ENCODE assay signal across 8 cellular contexts in the genomic region with DNA sequence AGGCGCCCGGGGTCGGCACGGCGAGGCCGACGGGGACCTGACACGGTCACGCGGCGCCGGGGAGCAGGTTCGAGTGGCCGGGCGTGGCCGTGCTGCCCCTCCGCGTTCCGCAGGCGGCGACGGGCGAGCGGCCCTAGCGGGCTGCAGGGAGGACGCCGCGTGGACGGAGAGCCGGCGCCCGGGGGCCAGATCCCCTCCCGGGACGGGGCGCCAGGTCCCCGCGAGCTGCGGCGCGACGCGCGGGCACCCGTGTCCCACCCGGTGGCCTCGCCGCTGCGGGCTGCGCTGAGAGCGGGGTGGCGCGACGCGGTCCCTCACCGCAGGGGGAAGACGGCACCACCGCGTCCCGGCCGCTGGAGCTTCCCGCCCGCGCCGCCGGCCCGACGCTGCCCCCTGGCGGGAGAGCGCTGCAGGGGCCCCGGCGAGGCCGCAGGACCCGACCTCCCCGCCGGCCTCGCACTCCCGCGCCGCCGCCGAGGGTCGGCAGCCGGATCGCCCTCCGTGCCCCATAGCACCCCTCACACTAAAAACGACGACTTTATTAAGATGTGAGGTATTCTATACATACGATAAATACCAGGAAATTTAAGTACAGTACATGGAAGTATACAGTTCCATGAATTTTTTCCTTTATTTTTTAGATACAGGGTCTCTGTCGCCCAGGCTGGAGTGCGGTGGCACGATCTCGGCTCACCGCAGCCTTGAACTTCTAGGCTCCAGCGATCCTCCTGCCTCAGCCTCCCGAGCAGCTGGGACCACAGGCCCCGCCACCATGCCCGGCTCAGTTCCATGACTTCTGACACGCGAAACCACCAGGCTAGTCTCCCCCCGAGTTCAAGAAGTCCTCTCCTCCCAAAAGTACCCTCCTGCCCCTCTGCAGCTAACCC. TPM values are rescaled to one million over a fixed set of nuclear protein-coding genes. Genes with fewer than 3 reads are reported as not detected.
DNase-seq lines count a peak whose midpoint lies in the region; ATAC-seq lines count a peak whose summit lies in the region.

No MANE protein-coding gene starts in this region.

- DNase-seq in NCI-H2029 (lab: John Stamatoyannopoulos, UW) (peak; percentile 34), NCI-H2029 treated with DMSO at 0.1 percent for 48 hours (lab: John Stamatoyannopoulos, UW) (no peak), NCI-H2227 (lab: John Stamatoyannopoulos, UW; ENCODE audit: unreplicated experiment) (peak; percentile 68), ecto neural progenitor cell (ENCODE audit: low spot score) (peak; percentile 84), lung microvascular endothelial cell (ENCODE audit: low read depth in 2 of 2) (peak; percentile 68 to 81)
- DNase-seq in activated CD4-positive, alpha-beta T cell treated with anti-CD3 and anti-CD28 coated beads for 4 hours, result peak; percentile 59 to 63
- peak; percentile 58 for DNase-seq in stimulated activated CD8-positive, alpha-beta memory T cell treated with anti-CD3 and anti-CD28 coated beads, Interleukin-12 subunit alpha, Interleukin-12 subunit beta, amount 100 ng/mL, for 4 hours (ENCODE audit: low read depth)

- peak; percentile 38 for ATAC-seq in HG02938 (IDR thresholded peaks at IDR 0.05; ENCODE audit: unreplicated experiment)

RNA-seq across cellular contexts. Expression of gene PIGZ, which starts 1.3 kb away (rescaled TPM):
- 1.7 and 2.0 TPM in 2 replicates for total RNA-seq in lung microvascular endothelial cell

RNA-seq across cellular contexts. Expression of gene NCBP2, which starts 27.6 kb away (rescaled TPM):
- 44.5 and 49.0 TPM in 2 replicates for total RNA-seq in lung microvascular endothelial cell

RNA-seq across cellular contexts. Expression of gene MELTF, which starts 59.7 kb away (rescaled TPM):
- 0.40 and 1.3 TPM in 2 replicates for total RNA-seq in lung microvascular endothelial cell
